1 cellular context compared by ENCODE assay signal in genomic region chrX:2855761-2856160, GRCh38.
A peak's percentile ranks its signal among the peaks of the same experiment; 100 is the strongest.
TF ChIP-seq lines count a peak whose summit lies in the region.

No MANE protein-coding gene starts in this region.

TF ChIP-seq in K562, 482 proteins besides CTCF, POLR2A, EP300 and RAD21 (continued from another document):
- peak; percentile 86 for TF ChIP-seq ZBTB40 (IDR thresholded peaks at IDR 0.05)
- peak; percentile 75 for TF ChIP-seq ZBTB40 (CRISPR knock-in tag; IDR thresholded peaks at IDR 0.05)
